In the genomic region with DNA sequence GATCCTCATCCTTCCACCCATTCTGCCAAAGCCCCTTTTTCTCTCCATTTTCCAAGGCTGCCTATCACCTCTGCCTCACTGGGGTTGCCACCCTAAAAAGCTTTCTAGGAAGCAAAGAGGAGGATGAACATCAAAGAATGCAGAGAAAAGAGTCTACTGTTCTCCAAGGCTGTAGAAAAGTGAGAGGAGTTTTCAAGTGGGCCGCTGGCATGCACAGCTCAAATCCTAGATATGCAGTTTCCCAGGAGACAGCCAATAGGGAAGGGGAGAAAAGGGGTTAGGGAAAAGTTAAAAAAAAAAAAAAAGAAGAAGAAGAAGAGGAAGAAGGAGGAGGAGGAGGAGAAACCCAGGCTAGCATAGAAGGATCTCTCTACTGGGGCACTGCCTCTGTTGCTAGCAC, we compare ENCODE assay signal across 11 cellular contexts. TPM values are rescaled to one million over a fixed set of nuclear protein-coding genes. Genes with fewer than 3 reads are reported as not detected.
DNase-seq lines count a peak whose midpoint lies in the region; ATAC-seq, FAIRE-seq and TF ChIP-seq lines count a peak whose summit lies in the region.
"Had no signal": no experiment of that assay in that cellular context is flagged by ENCODE, and none has a peak within 500 bp of the region (broad histone marks: within the 10 kb centered on the region; RNA-seq: fewer than 3 reads in every experiment).

No MANE protein-coding gene starts in this region.

- WGBS in A549 (ENCODE audit: missing lambda C conversion rate): 89% methylated on average over 1 of the region's 1 CpG

- peak overlapping the region; percentile 4 to 57; a peak in 4 of 6 replicates for H3K27ac ChIP-seq in A549
- no peak overlapping the region for H3K27ac ChIP-seq in DOHH2 (ENCODE audit: low read depth, low read length)

- no peak for TF ChIP-seq RAD21 in A549 (conservative IDR thresholded peaks at IDR 0.05 in 1 of 2, IDR thresholded peaks at IDR 0.05 in 1 of 2)

- H3K4me1 ChIP-seq in A549 (peaks cover 23% of the 10 kb centered on the region), DOHH2 (ENCODE audit: control insufficient read depth, low read length) (peaks cover 14% of the 10 kb centered on the region), mucosa of stomach (ENCODE audit: control insufficient read depth, insufficient read depth, low read length) (peaks cover 32% of the 10 kb centered on the region)

- no peaks in the 10 kb centered on the region for H3K9me3 ChIP-seq in A549
- no peaks in the 10 kb centered on the region for H3K9me3 ChIP-seq in DOHH2 (ENCODE audit: control insufficient read depth, insufficient read depth, low read length)
- no peaks in the 10 kb centered on the region for H3K9me3 ChIP-seq in mucosa of stomach (ENCODE audit: control insufficient read depth, low read length)
- H3K9me3 ChIP-seq: SK-N-SH had no signal

- TF ChIP-seq POLR2A in A549 (IDR thresholded peaks at IDR 0.05; ENCODE audit: low read length): no peak

- H3K9ac ChIP-seq in mucosa of stomach (ENCODE audit: low read length): peak overlapping the region; percentile 79
- H3K9ac ChIP-seq: SK-N-SH had no signal

- no peak overlapping the region for H3K4me3 ChIP-seq in A549
- H3K4me3 ChIP-seq in DOHH2 (ENCODE audit: low read length): peak overlapping the region; percentile 61
- peak overlapping the region; percentile 43 for H3K4me3 ChIP-seq in mucosa of stomach (ENCODE audit: low read length)

- FAIRE-seq in A549 (lab: Jason Lieb, UNC): no peak

- DNase-seq in A549 (ENCODE audit: low read depth in 1 of 2, low spot score in 1 of 2) (no peak), H4 (ENCODE audit: low spot score) (no peak), NOMO-1 treated with dmso at 0.1 percent for 144 hours (lab: John Stamatoyannopoulos, UW; ENCODE audit: unreplicated experiment) (no peak), kidney glomerular epithelial cell (lab: John Stamatoyannopoulos, UW) (no peak)
- no peak for DNase-seq in activated CD8-positive, alpha-beta T cell treated with anti-CD3 and anti-CD28 coated beads, Interleukin-2, amount 10 ng/mL, durations not matched to agents 7 days and 5 days
- DNase-seq: COR-L47, dorsolateral prefrontal cortex, SK-N-SH had no signal

- no peak for ATAC-seq in A549
- no peak for ATAC-seq in activated CD8-positive, alpha-beta T cell treated with anti-CD3 and anti-CD28 coated beads, Interleukin-2, amount 10 ng/mL, durations not matched to agents 7 days and 5 days
- ATAC-seq in GM18519 (IDR thresholded peaks at IDR 0.05; ENCODE audit: low FRiP score, unreplicated experiment): no peak

- no peak for TF ChIP-seq EP300 in A549 (IDR thresholded peaks at IDR 0.05)

- H3K27ac Mint-ChIP-seq in activated CD8-positive, alpha-beta T cell treated with anti-CD3 and anti-CD28 coated beads, Interleukin-2, amount 10 ng/mL, durations not matched to agents 7 days and 5 days: peak overlapping the region; percentile 99

- H3K36me3 ChIP-seq in DOHH2 (ENCODE audit: control insufficient read depth, low read length) (no peaks in the 10 kb centered on the region), mucosa of stomach (ENCODE audit: control insufficient read depth, insufficient read depth, low read length) (no peaks in the 10 kb centered on the region)

- CTCF ChIA-PET in A549 (lab: Yijun Ruan, JAX): interaction anchor here (0.6 to 3.4 kb wide), 10 partner anchors 9 to 52 kb away, joined by 3 to 18 read pairs (median 4); no protein-coding TSS in a partner anchor
- CTCF ChIA-PET in activated CD8-positive, alpha-beta T cell treated with anti-CD3 and anti-CD28 coated beads, Interleukin-2, amount 10 ng/mL, durations not matched to agents 7 days and 5 days (lab: Charles Lee): interaction anchor here (0.6 to 6.3 kb wide), 12 partner anchors 8 to 221 kb away, joined by 3 to 58 read pairs (median 13); no protein-coding TSS in a partner anchor

- H3K36me3 Mint-ChIP-seq in activated CD8-positive, alpha-beta T cell treated with anti-CD3 and anti-CD28 coated beads, Interleukin-2, amount 10 ng/mL, durations not matched to agents 7 days and 5 days (ENCODE audit: low read depth): peaks cover 45% of the 10 kb centered on the region

- H3K9me2 ChIP-seq in DOHH2 (replicated peaks; ENCODE audit: control insufficient read depth, low read length): no peaks in the 10 kb centered on the region
- H3K9me2 ChIP-seq: SK-N-SH had no signal

- no peak for TF ChIP-seq CTCF in A549 (IDR thresholded peaks at IDR 0.05)
- TF ChIP-seq CTCF in DOHH2 (IDR thresholded peaks at IDR 0.05; ENCODE audit: low read depth, low read length, poor library complexity, severe bottlenecking): no peak

- no peaks in the 10 kb centered on the region for H3F3A ChIP-seq in DOHH2 (ENCODE audit: control insufficient read depth, insufficient read depth)

- H3K79me2 ChIP-seq in DOHH2 (ENCODE audit: control insufficient read depth, low read length): no peaks in the 10 kb centered on the region

- H3K27me3 Mint-ChIP-seq in activated CD8-positive, alpha-beta T cell treated with anti-CD3 and anti-CD28 coated beads, Interleukin-2, amount 10 ng/mL, durations not matched to agents 7 days and 5 days (ENCODE audit: low read depth): no peaks in the 10 kb centered on the region

- H3K27me3 ChIP-seq in DOHH2 (ENCODE audit: control insufficient read depth, low read length) (peaks cover 80% of the 10 kb centered on the region), mucosa of stomach (ENCODE audit: control insufficient read depth, insufficient read depth, low read length) (peaks cover 4% of the 10 kb centered on the region)

- H3K9me3 Mint-ChIP-seq in activated CD8-positive, alpha-beta T cell treated with anti-CD3 and anti-CD28 coated beads, Interleukin-2, amount 10 ng/mL, durations not matched to agents 7 days and 5 days (ENCODE audit: insufficient read depth): no peaks in the 10 kb centered on the region

- H3K4me1 Mint-ChIP-seq in activated CD8-positive, alpha-beta T cell treated with anti-CD3 and anti-CD28 coated beads, Interleukin-2, amount 10 ng/mL, durations not matched to agents 7 days and 5 days (ENCODE audit: low read depth): peaks cover 68% of the 10 kb centered on the region

- POLR2A ChIA-PET in A549 (lab: Yijun Ruan, JAX): no interaction called here
- POLR2A ChIA-PET in activated CD8-positive, alpha-beta T cell treated with anti-CD3 and anti-CD28 coated beads, Interleukin-2, amount 10 ng/mL, durations not matched to agents 7 days and 5 days (lab: Charles Lee): interaction anchor here (1.0 to 4.6 kb wide), 10 partner anchors 8 to 138 kb away, joined by 3 to 56 read pairs (median 4); a partner anchor contains a TSS

- peak overlapping the region; percentile 100 for H3K4me3 Mint-ChIP-seq in activated CD8-positive, alpha-beta T cell treated with anti-CD3 and anti-CD28 coated beads, Interleukin-2, amount 10 ng/mL, durations not matched to agents 7 days and 5 days

- H4K20me1 ChIP-seq in DOHH2 (ENCODE audit: control insufficient read depth, insufficient read depth, low read depth, low read length): no peaks in the 10 kb centered on the region; the same call in 1 of the 2 replicates

- H3K4me2 ChIP-seq in A549 (no peak overlapping the region), DOHH2 (ENCODE audit: low read length) (peak overlapping the region; percentile 68)
- H3K4me2 ChIP-seq: SK-N-SH had no signal

TF ChIP-seq in A549, 52 proteins besides CTCF, POLR2A, EP300 and RAD21 (continues in another document):
- TF ChIP-seq CBX8 (IDR thresholded peaks at IDR 0.05) (no peak), NPAS2 (CRISPR knock-in tag; IDR thresholded peaks at IDR 0.05; ENCODE audit: borderline replicate concordance) (no peak), KDM1A (IDR thresholded peaks at IDR 0.05; ENCODE audit: low read depth) (no peak), EHF (CRISPR knock-in tag; IDR thresholded peaks at IDR 0.05) (no peak)
- TF ChIP-seq, protein P1, sequence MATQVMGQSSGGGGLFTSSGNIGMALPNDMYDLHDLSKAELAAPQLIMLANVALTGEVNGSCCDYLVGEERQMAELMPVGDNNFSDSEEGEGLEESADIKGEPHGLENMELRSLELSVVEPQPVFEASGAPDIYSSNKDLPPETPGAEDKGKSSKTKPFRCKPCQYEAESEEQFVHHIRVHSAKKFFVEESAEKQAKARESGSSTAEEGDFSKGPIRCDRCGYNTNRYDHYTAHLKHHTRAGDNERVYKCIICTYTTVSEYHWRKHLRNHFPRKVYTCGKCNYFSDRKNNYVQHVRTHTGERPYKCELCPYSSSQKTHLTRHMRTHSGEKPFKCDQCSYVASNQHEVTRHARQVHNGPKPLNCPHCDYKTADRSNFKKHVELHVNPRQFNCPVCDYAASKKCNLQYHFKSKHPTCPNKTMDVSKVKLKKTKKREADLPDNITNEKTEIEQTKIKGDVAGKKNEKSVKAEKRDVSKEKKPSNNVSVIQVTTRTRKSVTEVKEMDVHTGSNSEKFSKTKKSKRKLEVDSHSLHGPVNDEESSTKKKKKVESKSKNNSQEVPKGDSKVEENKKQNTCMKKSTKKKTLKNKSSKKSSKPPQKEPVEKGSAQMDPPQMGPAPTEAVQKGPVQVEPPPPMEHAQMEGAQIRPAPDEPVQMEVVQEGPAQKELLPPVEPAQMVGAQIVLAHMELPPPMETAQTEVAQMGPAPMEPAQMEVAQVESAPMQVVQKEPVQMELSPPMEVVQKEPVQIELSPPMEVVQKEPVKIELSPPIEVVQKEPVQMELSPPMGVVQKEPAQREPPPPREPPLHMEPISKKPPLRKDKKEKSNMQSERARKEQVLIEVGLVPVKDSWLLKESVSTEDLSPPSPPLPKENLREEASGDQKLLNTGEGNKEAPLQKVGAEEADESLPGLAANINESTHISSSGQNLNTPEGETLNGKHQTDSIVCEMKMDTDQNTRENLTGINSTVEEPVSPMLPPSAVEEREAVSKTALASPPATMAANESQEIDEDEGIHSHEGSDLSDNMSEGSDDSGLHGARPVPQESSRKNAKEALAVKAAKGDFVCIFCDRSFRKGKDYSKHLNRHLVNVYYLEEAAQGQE (IDR thresholded peaks at IDR 0.05): no peak

RNA-seq across cellular contexts. Expression of a gene that starts 0.7 kb away (rescaled TPM):
- polyA plus RNA-seq in A549 (2011; rRNA removed) (not detected in 2 replicates), A549 (2017; fragmentation: RNase III; extraction: RNeasy Plus Mini Kit Qiagen cat#74134 plus additional on column Dnase treatment) (not detected in 3 replicates)
- polyA plus RNA-seq in A549 (2012; cell fraction: cytosol; rRNA removed): 0.05 TPM in 1 of 2 replicates, not detected in the other
- polyA plus RNA-seq in A549 (2012; cell fraction: nucleus; rRNA removed): not detected in 2 replicates
- polyA minus RNA-seq in A549 (2011; rRNA and poly(A)+ RNA removed): not detected in 2 replicates
- 10 to 100 TPM; 41.3 to 41.6 TPM for total RNA-seq in activated CD8-positive, alpha-beta T cell treated with anti-CD3 and anti-CD28 coated beads, Interleukin-2, amount 10 ng/mL, durations not matched to agents 7 days and 5 days
- not detected in 2 replicates for total RNA-seq in H4 (2014; rRNA removed; shearing (Covaris generic))
- polyA plus RNA-seq: SK-N-SH had no signal

RNA-seq across cellular contexts. Expression of a gene that starts 55.5 kb away (rescaled TPM):
- polyA plus RNA-seq in A549 (2011; rRNA removed) (3.8 and 4.7 TPM in 2 replicates), A549 (2017; fragmentation: RNase III; extraction: RNeasy Plus Mini Kit Qiagen cat#74134 plus additional on column Dnase treatment) (3.1 to 3.9 TPM (median 3.6 TPM) in 3 replicates)
- 1.4 and 1.9 TPM in 2 replicates for polyA plus RNA-seq in A549 (2012; cell fraction: cytosol; rRNA removed)
- 2.8 and 3.2 TPM in 2 replicates for polyA plus RNA-seq in A549 (2012; cell fraction: nucleus; rRNA removed)
- 4.6 and 6.8 TPM in 2 replicates for polyA minus RNA-seq in A549 (2011; rRNA and poly(A)+ RNA removed)
- total RNA-seq in activated CD8-positive, alpha-beta T cell treated with anti-CD3 and anti-CD28 coated beads, Interleukin-2, amount 10 ng/mL, durations not matched to agents 7 days and 5 days: 1 to 10 TPM in 1 of 2 experiments, under 1 TPM in 1; 0.79 to 5.5 TPM
- total RNA-seq in H4 (2014; rRNA removed; shearing (Covaris generic)): 0.79 and 0.99 TPM in 2 replicates

Comparison
In these comparisons a context has a peak if more than half of its experiments do, and no peak if none do; other contexts are left out.
1. RNA of a gene that starts 0.7 kb away (total RNA-seq): 41.3 to 41.6 TPM in activated CD8-positive, alpha-beta T cell treated with anti-CD3 and anti-CD28 coated beads, Interleukin-2, amount 10 ng/mL, durations not matched to agents 7 days and 5 days; not detected in H4; every median in the first group is over 10 times any median in the second.